7 cellular contexts compared by ENCODE assay signal in the genomic region with DNA sequence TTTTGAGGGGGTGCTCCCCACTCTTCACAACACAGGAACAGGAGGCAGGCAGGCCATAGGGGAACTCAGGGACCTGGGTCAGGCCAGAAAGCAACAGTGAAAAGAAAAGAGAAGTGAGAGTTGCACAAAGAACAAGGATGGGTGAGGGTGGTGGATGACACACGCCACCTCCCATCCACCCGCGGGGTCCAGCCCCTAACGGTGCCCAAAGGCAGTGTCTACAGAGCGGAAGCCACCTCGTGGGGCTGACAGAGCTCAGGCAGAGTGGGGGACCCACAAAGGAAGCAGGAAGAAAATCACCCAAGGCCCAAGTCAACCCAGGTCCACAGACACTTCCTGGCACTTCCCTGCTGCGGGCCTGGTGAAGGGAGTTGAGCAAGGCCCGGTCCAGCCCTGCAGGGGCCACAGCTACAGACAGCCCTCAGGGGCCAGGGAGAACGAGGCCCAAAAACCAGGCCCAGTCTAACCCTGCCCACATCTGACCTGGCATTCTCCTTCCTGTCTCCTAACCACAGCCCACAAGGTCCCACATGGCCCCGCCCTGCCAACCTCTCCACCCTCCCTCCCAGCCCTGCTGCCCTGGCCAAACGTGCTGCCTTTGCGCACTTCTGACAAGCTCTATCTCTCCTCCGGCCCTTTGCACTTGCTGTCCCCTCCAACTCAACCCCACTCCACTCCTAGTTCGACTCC. TPM values are rescaled to one million over a fixed set of nuclear protein-coding genes. Genes with fewer than 3 reads are reported as not detected.
DNase-seq lines count a peak whose midpoint lies in the region; ATAC-seq and TF ChIP-seq lines count a peak whose summit lies in the region.

No MANE protein-coding gene starts in this region.

- no peaks in the 10 kb centered on the region for H3K27me3 ChIP-seq in breast epithelium

- intact Hi-C loops in activated naive CD4-positive, alpha-beta T cell treated with anti-CD3 and anti-CD28 coated beads for 36 hours (cut with micrococcal nuclease): loop anchor here (1.0 to 2.0 kb wide), 4 partner anchors 15 to 68 kb away; no protein-coding TSS in a partner anchor
- intact Hi-C loops in breast epithelium (cut with DNase I; ENCODE audit: low total_unique reads): no loop called here

- ATAC-seq in GM19043 (IDR thresholded peaks at IDR 0.05; ENCODE audit: low read depth, unreplicated experiment): peak; percentile 93
- peak; percentile 90 for ATAC-seq in HG03045 (IDR thresholded peaks at IDR 0.05; ENCODE audit: unreplicated experiment)
- peak; percentile 95 for ATAC-seq in natural killer cell treated with Interleukin-12 subunit alpha and Interleukin-12 subunit beta and Interleukin-15 and Interleukin-18, amount 100 ng/mL, for 72 hours

- H3K9me3 Mint-ChIP-seq in activated naive CD4-positive, alpha-beta T cell treated with anti-CD3 and anti-CD28 coated beads for 36 hours: no peaks in the 10 kb centered on the region
- no peaks in the 10 kb centered on the region for H3K9me3 Mint-ChIP-seq in natural killer cell treated with Interleukin-12 subunit alpha and Interleukin-12 subunit beta and Interleukin-15 and Interleukin-18, amount 100 ng/mL, for 72 hours
- peaks cover 2% of the 10 kb centered on the region for H3K9me3 Mint-ChIP-seq in glutamatergic neuron (ENCODE audit: unreplicated experiment)

- TF ChIP-seq POLR2A in breast epithelium (IDR thresholded peaks at IDR 0.05): no peak

- H3K4me1 Mint-ChIP-seq in activated naive CD4-positive, alpha-beta T cell treated with anti-CD3 and anti-CD28 coated beads for 36 hours (ENCODE audit: low read depth): peaks cover 61% of the 10 kb centered on the region
- peaks cover 43 to 50% of the 10 kb centered on the region in 2 donors for H3K4me1 Mint-ChIP-seq in natural killer cell treated with Interleukin-12 subunit alpha and Interleukin-12 subunit beta and Interleukin-15 and Interleukin-18, amount 100 ng/mL, for 72 hours (ENCODE audit: low read depth in 2 of 2)
- H3K4me1 Mint-ChIP-seq in glutamatergic neuron (ENCODE audit: low read depth, unreplicated experiment): no peaks in the 10 kb centered on the region

- H3K27me3 Mint-ChIP-seq in activated naive CD4-positive, alpha-beta T cell treated with anti-CD3 and anti-CD28 coated beads for 36 hours (ENCODE audit: low read depth): no peaks in the 10 kb centered on the region
- no peaks in the 10 kb centered on the region for H3K27me3 Mint-ChIP-seq in natural killer cell treated with Interleukin-12 subunit alpha and Interleukin-12 subunit beta and Interleukin-15 and Interleukin-18, amount 100 ng/mL, for 72 hours
- peaks cover 7% of the 10 kb centered on the region for H3K27me3 Mint-ChIP-seq in glutamatergic neuron (ENCODE audit: unreplicated experiment)

- no peak for TF ChIP-seq CTCF in glutamatergic neuron (IDR thresholded peaks at IDR 0.05; ENCODE audit: partially characterized antibody, unreplicated experiment)
- TF ChIP-seq CTCF in breast epithelium (IDR thresholded peaks at IDR 0.05): no peak

- H3K4me1 ChIP-seq in breast epithelium: no peaks in the 10 kb centered on the region

- CTCF ChIA-PET in activated naive CD4-positive, alpha-beta T cell treated with anti-CD3 and anti-CD28 coated beads for 36 hours (lab: Charles Lee): interaction anchor here (1.0 to 6.8 kb wide), 3 partner anchors 24 to 68 kb away, joined by 3 to 72 read pairs (median 8); no protein-coding TSS in a partner anchor

- no peaks in the 10 kb centered on the region for H3K9me3 ChIP-seq in breast epithelium

- H3K36me3 ChIP-seq in breast epithelium: no peaks in the 10 kb centered on the region

- H3K36me3 Mint-ChIP-seq in activated naive CD4-positive, alpha-beta T cell treated with anti-CD3 and anti-CD28 coated beads for 36 hours (ENCODE audit: low read depth): peaks cover 52% of the 10 kb centered on the region
- H3K36me3 Mint-ChIP-seq in natural killer cell treated with Interleukin-12 subunit alpha and Interleukin-12 subunit beta and Interleukin-15 and Interleukin-18, amount 100 ng/mL, for 72 hours: peaks cover 5% of the 10 kb centered on the region
- H3K36me3 Mint-ChIP-seq in glutamatergic neuron (ENCODE audit: unreplicated experiment): peaks cover 1% of the 10 kb centered on the region

- peak overlapping the region; percentile 93 for H3K27ac Mint-ChIP-seq in activated naive CD4-positive, alpha-beta T cell treated with anti-CD3 and anti-CD28 coated beads for 36 hours
- peak overlapping the region; percentile 96 to 97 for H3K27ac Mint-ChIP-seq in natural killer cell treated with Interleukin-12 subunit alpha and Interleukin-12 subunit beta and Interleukin-15 and Interleukin-18, amount 100 ng/mL, for 72 hours
- H3K27ac Mint-ChIP-seq in glutamatergic neuron (ENCODE audit: unreplicated experiment): no peak overlapping the region

- H3K4me3 Mint-ChIP-seq in activated naive CD4-positive, alpha-beta T cell treated with anti-CD3 and anti-CD28 coated beads for 36 hours: peak overlapping the region; percentile 63
- H3K4me3 Mint-ChIP-seq in natural killer cell treated with Interleukin-12 subunit alpha and Interleukin-12 subunit beta and Interleukin-15 and Interleukin-18, amount 100 ng/mL, for 72 hours: peak overlapping the region; percentile 96
- H3K4me3 Mint-ChIP-seq in glutamatergic neuron (ENCODE audit: unreplicated experiment): no peak overlapping the region

- no peak overlapping the region for H3K4me3 ChIP-seq in breast epithelium

- peak; percentile 99 for DNase-seq in SIG-M5 treated with dmso at 0.1 percent for 504 hours (lab: John Stamatoyannopoulos, UW; ENCODE audit: unreplicated experiment)
- DNase-seq in activated naive CD4-positive, alpha-beta T cell treated with anti-CD3 and anti-CD28 coated beads for 36 hours: peak; percentile 78
- DNase-seq in natural killer cell treated with Interleukin-12 subunit alpha and Interleukin-12 subunit beta and Interleukin-15 and Interleukin-18, amount 100 ng/mL, for 72 hours (ENCODE audit: low spot score): peak; percentile 84
- DNase-seq in glutamatergic neuron: no peak
- no peak for DNase-seq in breast epithelium (ENCODE audit: low spot score in 2 of 2)

- peak overlapping the region in 1 of 2 donors; percentile 41 for H3K27ac ChIP-seq in breast epithelium

RNA-seq across cellular contexts. Expression of a gene that starts 5.9 kb away (rescaled TPM):
- total RNA-seq in activated naive CD4-positive, alpha-beta T cell treated with anti-CD3 and anti-CD28 coated beads for 36 hours: 100 to 1,000 TPM; 148 TPM
- total RNA-seq in natural killer cell treated with Interleukin-12 subunit alpha and Interleukin-12 subunit beta and Interleukin-15 and Interleukin-18, amount 100 ng/mL, for 72 hours: 100 to 1,000 TPM; 106 to 224 TPM
- total RNA-seq in glutamatergic neuron (ENCODE audit: unreplicated experiment) (2.4 TPM), breast epithelium (10 to 100 TPM in 2 of 3 donors, 1 to 10 TPM in 1; 2.2 to 15.2 (median 14.7) TPM)

Comparison
In these comparisons a context has a peak if more than half of its experiments do, and no peak if none do; other contexts are left out.
1. DNase-seq: peak in SIG-M5 treated with dmso at 0.1 percent for 504 hours (single experiment), activated naive CD4-positive, alpha-beta T cell treated with anti-CD3 and anti-CD28 coated beads for 36 hours (single experiment) and natural killer cell treated with Interleukin-12 subunit alpha and Interleukin-12 subunit beta and Interleukin-15 and Interleukin-18, amount 100 ng/mL, for 72 hours (single experiment); none in glutamatergic neuron (single experiment) and breast epithelium (0 of 2).
2. RNA of a gene that starts 5.9 kb away (total RNA-seq): 106 to 224 TPM in natural killer cell treated with Interleukin-12 subunit alpha and Interleukin-12 subunit beta and Interleukin-15 and Interleukin-18, amount 100 ng/mL, for 72 hours and 148 TPM in activated naive CD4-positive, alpha-beta T cell treated with anti-CD3 and anti-CD28 coated beads for 36 hours; 2.2 to 15.2 TPM in breast epithelium and 2.4 TPM in glutamatergic neuron (single experiment); every median in the first group is over 4 times any median in the second.
3. Peak in every context shown above with its lines, with median percentiles within 50 percentile points of each other: ATAC-seq.